In the genomic region with DNA sequence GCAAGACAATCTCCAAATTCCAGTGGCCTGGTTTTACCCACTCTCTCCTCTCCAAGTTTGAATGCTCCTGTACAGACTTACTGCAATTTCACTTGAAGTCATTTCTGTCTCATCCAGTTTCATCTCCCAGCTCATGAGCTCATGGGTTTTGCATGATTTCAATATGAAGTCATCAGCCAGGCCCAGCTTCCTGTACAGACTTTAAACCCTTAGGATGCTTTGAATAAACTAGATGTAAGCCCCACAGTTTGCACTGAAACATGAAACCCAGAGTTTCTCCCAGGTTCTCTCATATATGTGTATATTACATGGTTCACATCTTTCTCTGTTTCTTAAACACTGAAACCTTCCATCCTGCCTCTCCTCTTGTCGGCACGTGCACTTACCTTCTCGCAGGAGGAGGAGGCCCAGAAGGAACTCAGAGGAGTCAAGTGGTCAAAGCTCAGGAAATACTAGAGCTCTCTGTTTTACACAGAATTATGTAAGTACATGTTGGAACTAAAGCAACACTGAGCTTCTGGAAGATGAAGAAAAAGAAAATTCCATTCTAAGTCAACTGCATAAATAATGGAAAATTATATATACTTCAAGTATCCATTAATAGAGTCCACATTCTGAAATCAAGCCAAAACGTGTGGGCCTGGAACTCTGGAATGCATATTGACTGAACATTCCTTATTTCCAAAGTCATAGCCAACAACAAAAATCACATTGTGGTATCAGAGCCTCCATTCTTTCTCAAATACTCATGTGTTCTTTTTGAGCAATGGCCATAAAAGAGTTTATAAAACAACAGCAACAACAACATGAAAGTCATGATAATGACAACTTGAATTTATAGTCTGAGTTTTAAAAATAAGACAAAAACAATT, we compare ENCODE assay signal across 8 cellular contexts.
A peak's percentile ranks its signal among the peaks of the same experiment; 100 is the strongest.
DNase-seq lines count a peak whose midpoint lies in the region; ATAC-seq and TF ChIP-seq lines count a peak whose summit lies in the region.

No MANE protein-coding gene starts in this region.

- H3K9me3 ChIP-seq in AG04450 (ENCODE audit: control insufficient read depth, insufficient read depth, low read length): no peaks in the 10 kb centered on the region

- no peak overlapping the region for H3K4me3 ChIP-seq in AG04450 (ENCODE audit: low read depth, low read length)

- POLR2A ChIA-PET in AG04450 (lab: Yijun Ruan, JAX): interaction anchor here (0.6 to 1.9 kb wide), 7 partner anchors 19 to 169 kb away, joined by 3 to 18 read pairs (median 4); a partner anchor contains a TSS

- CTCF ChIA-PET in AG04450 (lab: Charles Lee): interaction anchor here (1.1 to 3.5 kb wide), 3 partner anchors 11 to 364 kb away, joined by 3 to 21 read pairs (median 8); no protein-coding TSS in a partner anchor

- intact Hi-C loops in Right ventricle myocardium superior (cut with DNase I): no loop called here

- no peaks in the 10 kb centered on the region for H3K27me3 ChIP-seq in AG04450 (ENCODE audit: control insufficient read depth, insufficient read depth, low read length)

- peak overlapping the region; percentile 96 for H3K27ac ChIP-seq in AG04450 (ENCODE audit: low read depth, low read length)

- TF ChIP-seq CTCF in AG04450 (IDR thresholded peaks at IDR 0.05; ENCODE audit: low read depth, low read length): no peak

- ATAC-seq in GM19372 (IDR thresholded peaks at IDR 0.05; ENCODE audit: low read depth, unreplicated experiment): peak; percentile 65
- ATAC-seq in HG03280 (IDR thresholded peaks at IDR 0.05; ENCODE audit: unreplicated experiment): peak; percentile 85
- no peak for ATAC-seq in Right ventricle myocardium superior (ENCODE audit: poor library complexity)

- peak; percentile 87 for DNase-seq in AG04450 (ENCODE audit: low read depth, low spot score)
- DNase-seq in dermis blood vessel endothelial cell: peak; percentile 63
- no peak for DNase-seq in Right ventricle myocardium superior
- no peak for DNase-seq in cerebellum (ENCODE audit: low spot score)
- no peak for DNase-seq in 8988T
- no peak for DNase-seq in NCI-H345 (lab: John Stamatoyannopoulos, UW)

Comparison
In these comparisons a context has a peak if more than half of its experiments do, and no peak if none do; other contexts are left out.
1. DNase-seq: peak in AG04450 (single experiment) and dermis blood vessel endothelial cell (single experiment); none in Right ventricle myocardium superior (single experiment), cerebellum (single experiment), 8988T (single experiment) and NCI-H345 (single experiment).